ENCODE assay signal across 9 cellular contexts in genomic region chr10:5135581-5135980, GRCh38. TPM values are rescaled to one million over a fixed set of nuclear protein-coding genes. Genes with fewer than 3 reads are reported as not detected.
"Had no signal": no experiment of that assay in that cellular context is flagged by ENCODE, and none has a peak within 500 bp of the region (broad histone marks: within the 10 kb centered on the region; RNA-seq: fewer than 3 reads in every experiment).

No MANE protein-coding gene starts in this region.

- H3K9ac ChIP-seq: KMS-11 had no signal

- H3K27ac ChIP-seq: HL-60, KMS-11 had no signal

- FAIRE-seq: HTR-8/SVneo had no signal

- H3K4me2 ChIP-seq: KMS-11 had no signal

- DNase-seq: Karpas-422, KBM-7, KG1 had no signal

RNA-seq across cellular contexts. Expression of gene AKR1C8, which starts 49.4 kb away (rescaled TPM):
- total RNA-seq: HT-29, HT1080 had no signal
- polyA plus RNA-seq: IgD-negative memory B cell had no signal
